ENCODE assay signal across 35 cellular contexts in genomic region chr1:47953661-47954060, GRCh38. TPM values are rescaled to one million over a fixed set of nuclear protein-coding genes. Genes with fewer than 3 reads are reported as not detected.
"Had no signal": no experiment of that assay in that cellular context is flagged by ENCODE, and none has a peak within 500 bp of the region (broad histone marks: within the 10 kb centered on the region; RNA-seq: fewer than 3 reads in every experiment).

No MANE protein-coding gene starts in this region.

- DNase-seq: Karpas-422, Kasumi-1, MG63, MM.1S, MV-4-11, NCI-H1048, NCI-H1092, NCI-H1092 treated with DMSO at 0.1 percent for 48 hours, NCI-H1105, NCI-H1105 treated with DMSO at 0.1 percent for 48 hours, NCI-H1417, NCI-H1417 treated with DMSO at 0.1 percent for 48 hours, NCI-H1436, NCI-H1436 treated with DMSO at 0.1 percent for 48 hours, NCI-H146, NCI-H1694, NCI-H1694 treated with DMSO at 0.1 percent for 48 hours, NCI-H187, NCI-H187 treated with DMSO at 0.1 percent for 48 hours, NCI-H1930, NCI-H2029, NCI-H2029 treated with DMSO at 0.1 percent for 48 hours, NCI-H2081, NCI-H2081 treated with DMSO at 0.1 percent for 48 hours, NCI-H2107, NCI-H2171, NCI-H2171 treated with DMSO at 0.1 percent for 48 hours, NCI-H2227 treated with DMSO at 0.1 percent for 48 hours, NCI-H226, NCI-H345, NCI-H446, NCI-H446 treated with DMSO at 0.1 percent for 48 hours, NCI-H510A had no signal

RNA-seq across cellular contexts. Expression of gene TRABD2B, which starts 43.5 kb away (rescaled TPM):
- total RNA-seq: LHCN-M2, M059J had no signal
